Comparison of ENCODE assay signal across 10 cellular contexts in the genomic region with DNA sequence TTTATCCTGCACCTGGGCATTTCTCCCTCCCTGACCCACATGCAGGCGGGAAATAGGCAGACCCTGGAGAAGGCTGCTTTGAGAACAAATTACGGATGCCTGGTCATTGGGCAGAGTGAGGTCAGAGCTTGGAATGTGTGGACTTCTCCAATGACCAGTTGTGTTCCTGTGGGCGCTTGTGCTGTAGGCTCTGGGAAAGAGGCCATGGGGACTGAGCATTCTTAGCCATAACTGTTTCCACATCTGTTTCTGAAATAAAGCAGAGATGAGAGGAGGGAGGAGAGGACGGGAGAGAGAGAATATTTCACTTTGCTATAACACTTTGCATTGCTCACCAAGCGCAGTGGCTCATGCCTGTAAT. TPM values are rescaled to one million over a fixed set of nuclear protein-coding genes. Genes with fewer than 3 reads are reported as not detected.
DNase-seq lines count a peak whose midpoint lies in the region; ATAC-seq, FAIRE-seq and TF ChIP-seq lines count a peak whose summit lies in the region.
"Had no signal": no experiment of that assay in that cellular context is flagged by ENCODE, and none has a peak within 500 bp of the region (broad histone marks: within the 10 kb centered on the region; RNA-seq: fewer than 3 reads in every experiment).

No MANE protein-coding gene starts in this region.

- peaks cover 14% of the 10 kb centered on the region for H3K4me1 ChIP-seq in GM23338 (ENCODE audit: insufficient read depth)

- peaks cover 21% of the 10 kb centered on the region for H3K4me1 Mint-ChIP-seq in GM23338
- H3K4me1 Mint-ChIP-seq: activated CD4-positive, alpha-beta memory T cell treated with anti-CD3 and anti-CD28 coated beads, Interleukin-2, amount 10 ng/mL, durations not matched to agents 7 days and 5 days had no signal

- no peaks in the 10 kb centered on the region for H3K9me2 ChIP-seq in GM23338 (ENCODE audit: insufficient read depth)

- H4K20me1 ChIP-seq in GM23338 (replicated peaks; ENCODE audit: insufficient read depth), result no peaks in the 10 kb centered on the region; the same call in 1 of the 2 replicates

- no peak for FAIRE-seq in HTR-8/SVneo (lab: Jason Lieb, UNC)

- no peak for ATAC-seq in GM23338
- peak; percentile 34 for ATAC-seq in left lobe of liver

- H3K4me3 ChIP-seq in GM23338 (no peak overlapping the region), choroid plexus epithelial cell (ENCODE audit: low read depth, low read length) (no peak overlapping the region)

- H3K27ac Mint-ChIP-seq in GM23338, result peak overlapping the region; percentile 68; the same call in 1 of the 2 replicates
- H3K27ac Mint-ChIP-seq: activated CD4-positive, alpha-beta memory T cell treated with anti-CD3 and anti-CD28 coated beads, Interleukin-2, amount 10 ng/mL, durations not matched to agents 7 days and 5 days had no signal

- peaks cover 23% of the 10 kb centered on the region for H3K27me3 Mint-ChIP-seq in GM23338 (ENCODE audit: insufficient read depth, low read depth, poor library complexity)
- H3K27me3 Mint-ChIP-seq: activated CD4-positive, alpha-beta memory T cell treated with anti-CD3 and anti-CD28 coated beads, Interleukin-2, amount 10 ng/mL, durations not matched to agents 7 days and 5 days had no signal

- peaks cover 13% of the 10 kb centered on the region; the same call in 2 of the 3 replicates for H3K36me3 Mint-ChIP-seq in GM23338 (ENCODE audit: low read depth)

- H3K36me3 ChIP-seq in GM23338 (ENCODE audit: insufficient read depth), result no peaks in the 10 kb centered on the region; the same call in 1 of the 2 replicates

- H3K27ac ChIP-seq in GM23338 (ENCODE audit: low read depth), result peak overlapping the region; percentile 76

- H3K4me3 Mint-ChIP-seq in GM23338, result no peak overlapping the region
- H3K4me3 Mint-ChIP-seq: activated CD4-positive, alpha-beta memory T cell treated with anti-CD3 and anti-CD28 coated beads, Interleukin-2, amount 10 ng/mL, durations not matched to agents 7 days and 5 days had no signal

- H3K27me3 ChIP-seq in GM23338 (ENCODE audit: insufficient read depth), result no peaks in the 10 kb centered on the region

- H3K79me2 ChIP-seq in GM23338 (replicated peaks; ENCODE audit: insufficient read depth), result no peaks in the 10 kb centered on the region

- H3K4me2 ChIP-seq in GM23338, result no peak overlapping the region

- no peak for DNase-seq in GM23338 (ENCODE audit: low spot score)
- DNase-seq in choroid plexus epithelial cell (ENCODE audit: low read depth), result peak; percentile 95
- DNase-seq in left lobe of liver (ENCODE audit: low spot score), result no peak
- peak; percentile 56 for DNase-seq in smooth muscle cell of the brain vasculature (ENCODE audit: low read depth, low spot score)
- DNase-seq in NOMO-1 treated with DMSO at 0.1 percent for 48 hours (lab: John Stamatoyannopoulos, UW; ENCODE audit: unreplicated experiment), result no peak
- no peak for DNase-seq in HPDE6-E6E7 (ENCODE audit: extremely low spot score)
- no peak for DNase-seq in HTR-8/SVneo (ENCODE audit: insufficient read length, low spot score)
- no peak for DNase-seq in NCI-H1105 (lab: John Stamatoyannopoulos, UW)
- DNase-seq: activated CD4-positive, alpha-beta memory T cell treated with anti-CD3 and anti-CD28 coated beads, Interleukin-2, amount 10 ng/mL, durations not matched to agents 7 days and 5 days; MV-4-11 had no signal

- no peak for TF ChIP-seq CTCF in GM23338 (conservative IDR thresholded peaks at IDR 0.05; ENCODE audit: low read depth in 2 of 2)
- no peak for TF ChIP-seq CTCF in choroid plexus epithelial cell (conservative IDR thresholded peaks at IDR 0.05; ENCODE audit: low read depth, low read length)

- H3K9me3 Mint-ChIP-seq in GM23338, result no peaks in the 10 kb centered on the region; the same call in 1 of the 3 replicates
- H3K9me3 Mint-ChIP-seq: activated CD4-positive, alpha-beta memory T cell treated with anti-CD3 and anti-CD28 coated beads, Interleukin-2, amount 10 ng/mL, durations not matched to agents 7 days and 5 days had no signal

- H3F3A ChIP-seq in GM23338 (replicated peaks; ENCODE audit: low read depth), result peaks cover 33% of the 10 kb centered on the region

- H2AFZ ChIP-seq in GM23338, result no peak overlapping the region

TF ChIP-seq in GM23338, 12 proteins besides CTCF, POLR2A, EP300 and RAD21 (continues in another document):
- TF ChIP-seq, protein P1, sequence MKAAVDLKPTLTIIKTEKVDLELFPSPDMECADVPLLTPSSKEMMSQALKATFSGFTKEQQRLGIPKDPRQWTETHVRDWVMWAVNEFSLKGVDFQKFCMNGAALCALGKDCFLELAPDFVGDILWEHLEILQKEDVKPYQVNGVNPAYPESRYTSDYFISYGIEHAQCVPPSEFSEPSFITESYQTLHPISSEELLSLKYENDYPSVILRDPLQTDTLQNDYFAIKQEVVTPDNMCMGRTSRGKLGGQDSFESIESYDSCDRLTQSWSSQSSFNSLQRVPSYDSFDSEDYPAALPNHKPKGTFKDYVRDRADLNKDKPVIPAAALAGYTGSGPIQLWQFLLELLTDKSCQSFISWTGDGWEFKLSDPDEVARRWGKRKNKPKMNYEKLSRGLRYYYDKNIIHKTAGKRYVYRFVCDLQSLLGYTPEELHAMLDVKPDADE (IDR thresholded peaks at IDR 0.05), result no peak
- no peak for TF ChIP-seq EZH2 (IDR thresholded peaks at IDR 0.05; ENCODE audit: low read depth, unreplicated experiment)
- TF ChIP-seq ZNF114 (CRISPR knock-in tag; IDR thresholded peaks at IDR 0.05), result no peak
- no peak for TF ChIP-seq STAT1 (IDR thresholded peaks at IDR 0.05; ENCODE audit: unreplicated experiment)
- TF ChIP-seq EZH2phosphoT487 (IDR thresholded peaks at IDR 0.05; ENCODE audit: unreplicated experiment), result no peak
- TF ChIP-seq, protein P2, sequence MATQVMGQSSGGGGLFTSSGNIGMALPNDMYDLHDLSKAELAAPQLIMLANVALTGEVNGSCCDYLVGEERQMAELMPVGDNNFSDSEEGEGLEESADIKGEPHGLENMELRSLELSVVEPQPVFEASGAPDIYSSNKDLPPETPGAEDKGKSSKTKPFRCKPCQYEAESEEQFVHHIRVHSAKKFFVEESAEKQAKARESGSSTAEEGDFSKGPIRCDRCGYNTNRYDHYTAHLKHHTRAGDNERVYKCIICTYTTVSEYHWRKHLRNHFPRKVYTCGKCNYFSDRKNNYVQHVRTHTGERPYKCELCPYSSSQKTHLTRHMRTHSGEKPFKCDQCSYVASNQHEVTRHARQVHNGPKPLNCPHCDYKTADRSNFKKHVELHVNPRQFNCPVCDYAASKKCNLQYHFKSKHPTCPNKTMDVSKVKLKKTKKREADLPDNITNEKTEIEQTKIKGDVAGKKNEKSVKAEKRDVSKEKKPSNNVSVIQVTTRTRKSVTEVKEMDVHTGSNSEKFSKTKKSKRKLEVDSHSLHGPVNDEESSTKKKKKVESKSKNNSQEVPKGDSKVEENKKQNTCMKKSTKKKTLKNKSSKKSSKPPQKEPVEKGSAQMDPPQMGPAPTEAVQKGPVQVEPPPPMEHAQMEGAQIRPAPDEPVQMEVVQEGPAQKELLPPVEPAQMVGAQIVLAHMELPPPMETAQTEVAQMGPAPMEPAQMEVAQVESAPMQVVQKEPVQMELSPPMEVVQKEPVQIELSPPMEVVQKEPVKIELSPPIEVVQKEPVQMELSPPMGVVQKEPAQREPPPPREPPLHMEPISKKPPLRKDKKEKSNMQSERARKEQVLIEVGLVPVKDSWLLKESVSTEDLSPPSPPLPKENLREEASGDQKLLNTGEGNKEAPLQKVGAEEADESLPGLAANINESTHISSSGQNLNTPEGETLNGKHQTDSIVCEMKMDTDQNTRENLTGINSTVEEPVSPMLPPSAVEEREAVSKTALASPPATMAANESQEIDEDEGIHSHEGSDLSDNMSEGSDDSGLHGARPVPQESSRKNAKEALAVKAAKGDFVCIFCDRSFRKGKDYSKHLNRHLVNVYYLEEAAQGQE (IDR thresholded peaks at IDR 0.05; ENCODE audit: unreplicated experiment), result no peak
- no peak for TF ChIP-seq JUNB (IDR thresholded peaks at IDR 0.05; ENCODE audit: unreplicated experiment)
- TF ChIP-seq ZNF331 (CRISPR knock-in tag; IDR thresholded peaks at IDR 0.05; ENCODE audit: low read depth), result no peak
- TF ChIP-seq CREB1 (CRISPR knock-in tag; IDR thresholded peaks at IDR 0.05; ENCODE audit: low read depth), result no peak
- no peak for TF ChIP-seq POLR2AphosphoS5 (IDR thresholded peaks at IDR 0.05; ENCODE audit: low read depth)
- no peak for TF ChIP-seq NANOG (IDR thresholded peaks at IDR 0.05; ENCODE audit: borderline replicate concordance)

RNA-seq across cellular contexts. Expression of gene TMEM184B, which starts 11.2 kb away (rescaled TPM):
- 76.5 and 95.1 TPM in 2 replicates for total RNA-seq in GM23338 (2014; rRNA removed; shearing (Covaris generic))
- 40.7 and 42.2 TPM in 2 replicates for polyA plus RNA-seq in GM23338 (2016; fragmentation: Nextera tagmentation; extraction: Ambion mirVana)
- total RNA-seq in left lobe of liver, result 11.7 TPM

RNA-seq across cellular contexts. Expression of gene CSNK1E, which starts 33.2 kb away (rescaled TPM):
- total RNA-seq in GM23338 (2014; rRNA removed; shearing (Covaris generic)), result 233 and 259 TPM in 2 replicates
- 180 and 189 TPM in 2 replicates for polyA plus RNA-seq in GM23338 (2016; fragmentation: Nextera tagmentation; extraction: Ambion mirVana)
- total RNA-seq in left lobe of liver, result 29.4 TPM

Comparison
In these comparisons a context has a peak if more than half of its experiments do, and no peak if none do; other contexts are left out.
1. DNase-seq: peak in choroid plexus epithelial cell (single experiment) and smooth muscle cell of the brain vasculature (single experiment); none in GM23338 (single experiment), left lobe of liver (single experiment), NOMO-1 treated with DMSO at 0.1 percent for 48 hours (single experiment), HPDE6-E6E7 (single experiment), HTR-8/SVneo (single experiment) and NCI-H1105 (single experiment).